Comparison of ENCODE assay signal across 8 cellular contexts in genomic region chr11:118531597-118532084, GRCh38. TPM values are rescaled to one million over a fixed set of nuclear protein-coding genes. Genes with fewer than 3 reads are reported as not detected.
A peak's percentile ranks its signal among the peaks of the same experiment; 100 is the strongest.
DNase-seq lines count a peak whose midpoint lies in the region; ATAC-seq and TF ChIP-seq lines count a peak whose summit lies in the region.

No MANE protein-coding gene starts in this region.

- intact Hi-C loops in A673 (cut with micrococcal nuclease; ENCODE audit: unreplicated experiment), result loop anchor here (2.0 kb wide), 1 partner anchor 35 kb away; no protein-coding TSS in a partner anchor
- intact Hi-C loops in colonic mucosa (cut with DNase I), result no loop called here

- no peak for DNase-seq in A673 (ENCODE audit: low spot score)
- no peak for DNase-seq in colonic mucosa
- DNase-seq in activated gamma-delta T cell (lab: John Stamatoyannopoulos, UW), result no peak
- no peak for DNase-seq in activated gamma-delta T cell treated with Interleukin-2 at 50 U/mL for 16 hours
- DNase-seq in NCI-H69 (lab: John Stamatoyannopoulos, UW), result no peak

- BruUV-seq in A673 (replicated peaks; lab: Mats Ljungman, UMichigan), result no TSS peak

- H3K27me3 ChIP-seq in A673 (replicated peaks; ENCODE audit: insufficient read depth, low read depth, low read length, poor library complexity), result no peaks in the 10 kb centered on the region
- H3K27me3 ChIP-seq in HUES48 (ENCODE audit: control insufficient read depth, insufficient read depth, low read length), result no peaks in the 10 kb centered on the region
- H3K27me3 ChIP-seq in colonic mucosa, result no peaks in the 10 kb centered on the region
- H3K27me3 ChIP-seq in muscle layer of colon (ENCODE audit: control insufficient read depth in 1 of 2, insufficient read depth in 2 of 2, low read length in 2 of 2), result no peaks in the 10 kb centered on the region

- H3K4me1 ChIP-seq in A673 (ENCODE audit: insufficient read depth, low read length, poor library complexity, severe bottlenecking) (peaks cover 9% of the 10 kb centered on the region), HUES48 (ENCODE audit: control insufficient read depth, insufficient read depth, low read length) (peaks cover 14% of the 10 kb centered on the region), colonic mucosa (peaks cover 14% of the 10 kb centered on the region), muscle layer of colon (ENCODE audit: insufficient read depth, low read length) (peaks cover 23% of the 10 kb centered on the region)

- H3K27ac ChIP-seq in A673 (ENCODE audit: low read depth, low read length, poor library complexity, severe bottlenecking), result no peak overlapping the region
- H3K27ac ChIP-seq in HUES48 (ENCODE audit: low read depth, low read length), result no peak overlapping the region
- H3K27ac ChIP-seq in colonic mucosa, result no peak overlapping the region
- peak overlapping the region; percentile 67 for H3K27ac ChIP-seq in muscle layer of colon (ENCODE audit: low read depth, low read length)

- CTCF ChIA-PET in A673 (lab: Charles Lee), result no interaction called here

- H3K36me3 ChIP-seq in A673 (ENCODE audit: insufficient read depth, low read length, poor library complexity, severe bottlenecking) (no peaks in the 10 kb centered on the region), HUES48 (ENCODE audit: control insufficient read depth, insufficient read depth, low read length) (peaks cover 8% of the 10 kb centered on the region), colonic mucosa (no peaks in the 10 kb centered on the region), muscle layer of colon (ENCODE audit: insufficient read depth, low read length) (peaks cover 11% of the 10 kb centered on the region)

- TF ChIP-seq CTCF in A673 (conservative IDR thresholded peaks at IDR 0.05; ENCODE audit: low read depth, low read length) (no peak), colonic mucosa (IDR thresholded peaks at IDR 0.05) (no peak)

- peak overlapping the region; percentile 78 for H3K4me3 ChIP-seq in A673 (ENCODE audit: low read depth, low read length, poor library complexity, severe bottlenecking)
- peak overlapping the region; percentile 96 for H3K4me3 ChIP-seq in HUES48 (ENCODE audit: low read depth, low read length)
- peak overlapping the region; percentile 77 for H3K4me3 ChIP-seq in colonic mucosa
- peak overlapping the region in 1 of 2 donors; percentile 70 for H3K4me3 ChIP-seq in muscle layer of colon (ENCODE audit: low read depth in 1 of 2, low read length in 2 of 2)

- POLR2A ChIA-PET in A673 (lab: Charles Lee; ENCODE audit: low non-redundant PET), result no interaction called here

- H3K9me3 ChIP-seq in A673 (ENCODE audit: low read depth, low read length, poor library complexity, severe bottlenecking) (no peaks in the 10 kb centered on the region), HUES48 (ENCODE audit: control insufficient read depth, insufficient read depth, low read length) (no peaks in the 10 kb centered on the region), colonic mucosa (no peaks in the 10 kb centered on the region), muscle layer of colon (ENCODE audit: low read length) (no peaks in the 10 kb centered on the region)

- no peak for ATAC-seq in GM21825 (IDR thresholded peaks at IDR 0.05; ENCODE audit: unreplicated experiment)

- H3K9ac ChIP-seq in HUES48 (ENCODE audit: low read depth, low read length) (no peak overlapping the region), colonic mucosa (ENCODE audit: low read depth in 2 of 2, low read length in 2 of 2) (peak overlapping the region; percentile 27 to 55), muscle layer of colon (ENCODE audit: low read length) (peak overlapping the region; percentile 21)

RNA-seq across cellular contexts. Expression of gene TMEM25, which starts 0.6 kb away (rescaled TPM):
- total RNA-seq in A673 (2021) (13.2 and 13.4 TPM in 2 replicates), colonic mucosa (1 to 10 TPM; 3.8 to 9.2 TPM)

RNA-seq across cellular contexts. Expression of gene TTC36, which starts 4.4 kb away (rescaled TPM):
- total RNA-seq in A673 (2021), result 0.39 and 1.1 TPM in 2 replicates
- under 1 TPM; 0.35 to 0.66 TPM for total RNA-seq in colonic mucosa

RNA-seq across cellular contexts. Expression of gene IFT46, which starts 34.1 kb away (rescaled TPM):
- total RNA-seq in A673 (2021) (34.3 and 34.6 TPM in 2 replicates), colonic mucosa (1 to 10 TPM; 9.3 to 9.5 TPM)

RNA-seq across cellular contexts. Expression of gene ARCN1, which starts 40.6 kb away (rescaled TPM):
- total RNA-seq in A673 (2021) (217 and 220 TPM in 2 replicates), colonic mucosa (100 to 1,000 TPM; 151 to 171 TPM)
